ENCODE assay signal across 1 cellular context in genomic region chr2:28390857-28391563, GRCh38.
A peak's percentile ranks its signal among the peaks of the same experiment; 100 is the strongest.
TF ChIP-seq lines count a peak whose summit lies in the region.

No MANE protein-coding gene starts in this region.

TF ChIP-seq in HepG2, 621 proteins besides CTCF, POLR2A, EP300 and RAD21 (continued from another document):
- peak; percentile 91 for TF ChIP-seq ZBTB43 (CRISPR knock-in tag; conservative IDR thresholded peaks at IDR 0.05)
- TF ChIP-seq RARG (CRISPR knock-in tag; IDR thresholded peaks at IDR 0.05; ENCODE audit: low read depth), result no peak
- no peak for TF ChIP-seq SOX6 (IDR thresholded peaks at IDR 0.05)
- 0 out of 2 replicates have a peak, but pooled peaks have one; percentile 36 for TF ChIP-seq SOX6 (CRISPR knock-in tag; IDR thresholded peaks at IDR 0.05)
- 0 out of 2 replicates have a peak, but pooled peaks have one; percentile 15 for TF ChIP-seq ATF2 (CRISPR knock-in tag; IDR thresholded peaks at IDR 0.05)
- no peak for TF ChIP-seq ZNF484 (CRISPR knock-in tag; IDR thresholded peaks at IDR 0.05; ENCODE audit: borderline replicate concordance, low read depth)
- TF ChIP-seq ZNF704 (CRISPR knock-in tag; IDR thresholded peaks at IDR 0.05; ENCODE audit: borderline replicate concordance), result peak; percentile 91
- 0 out of 2 replicates have a peak, but pooled peaks have one; percentile 72 for TF ChIP-seq ZNF75D (CRISPR knock-in tag; IDR thresholded peaks at IDR 0.05; ENCODE audit: borderline replicate concordance)
- peak; percentile 81; the same call in 1 of the 2 replicates for TF ChIP-seq PCBP1 (IDR thresholded peaks at IDR 0.05; ENCODE audit: borderline replicate concordance, low read depth, low read length)
- TF ChIP-seq RBM39 (IDR thresholded peaks at IDR 0.05; ENCODE audit: low read depth, low read length, poor library complexity, severe bottlenecking), result no peak
- TF ChIP-seq ZNF546 (CRISPR knock-in tag; conservative IDR thresholded peaks at IDR 0.05), result 0 out of 2 replicates have a peak, but pooled peaks have one; percentile 7
- TF ChIP-seq SNAPC2 (CRISPR knock-in tag; IDR thresholded peaks at IDR 0.05), result peak; percentile 85
- TF ChIP-seq SATB2 (CRISPR knock-in tag; IDR thresholded peaks at IDR 0.05), result 0 out of 2 replicates have a peak, but pooled peaks have one; percentile 46
- 0 out of 2 replicates have a peak, but pooled peaks have one; percentile 26 for TF ChIP-seq ZNF414 (CRISPR knock-in tag; IDR thresholded peaks at IDR 0.05)
- no peak; the same call in 1 of the 2 replicates for TF ChIP-seq ZNF430 (CRISPR knock-in tag; IDR thresholded peaks at IDR 0.05)
- peak; percentile 57 for TF ChIP-seq HDAC1 (CRISPR knock-in tag; IDR thresholded peaks at IDR 0.05)
- TF ChIP-seq, protein P1, sequence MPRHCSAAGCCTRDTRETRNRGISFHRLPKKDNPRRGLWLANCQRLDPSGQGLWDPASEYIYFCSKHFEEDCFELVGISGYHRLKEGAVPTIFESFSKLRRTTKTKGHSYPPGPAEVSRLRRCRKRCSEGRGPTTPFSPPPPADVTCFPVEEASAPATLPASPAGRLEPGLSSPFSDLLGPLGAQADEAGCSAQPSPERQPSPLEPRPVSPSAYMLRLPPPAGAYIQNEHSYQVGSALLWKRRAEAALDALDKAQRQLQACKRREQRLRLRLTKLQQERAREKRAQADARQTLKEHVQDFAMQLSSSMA (CRISPR knock-in tag; IDR thresholded peaks at IDR 0.05), result peak; percentile 8; the same call in 1 of the 2 replicates
- 0 out of 2 replicates have a peak, but pooled peaks have one; percentile 55 for TF ChIP-seq RORA (CRISPR knock-in tag; IDR thresholded peaks at IDR 0.05)
- TF ChIP-seq HDAC6 (IDR thresholded peaks at IDR 0.05; ENCODE audit: low read depth, low read length), result peak; percentile 74; the same call in 1 of the 2 replicates
- peak; percentile 5; the same call in 1 of the 2 replicates for TF ChIP-seq SPEN (CRISPR knock-in tag; IDR thresholded peaks at IDR 0.05; ENCODE audit: low read depth)
- TF ChIP-seq STAT5B (CRISPR knock-in tag; IDR thresholded peaks at IDR 0.05), result no peak
- peak; percentile 64 for TF ChIP-seq GFI1 (CRISPR knock-in tag; IDR thresholded peaks at IDR 0.05; ENCODE audit: borderline replicate concordance)
- TF ChIP-seq FOXA3 (CRISPR knock-in tag; IDR thresholded peaks at IDR 0.05), result no peak
- no peak for TF ChIP-seq MAFK (conservative IDR thresholded peaks at IDR 0.05 in 1 of 2, IDR thresholded peaks at IDR 0.05 in 1 of 2; ENCODE audit: low read length in 2 of 2)
- TF ChIP-seq RBFOX2 (IDR thresholded peaks at IDR 0.05; ENCODE audit: low read depth, low read length), result peak; percentile 62; the same call in 1 of the 2 replicates
- no peak for TF ChIP-seq XRCC5 (optimal IDR thresholded peaks at IDR 0.05; ENCODE audit: low read length)
- TF ChIP-seq ZFP91 (CRISPR knock-in tag; IDR thresholded peaks at IDR 0.05; ENCODE audit: borderline replicate concordance), result peak; percentile 84; the same call in 1 of the 2 replicates
- TF ChIP-seq MYC (CRISPR knock-in tag; IDR thresholded peaks at IDR 0.05; ENCODE audit: borderline replicate concordance), result peak; percentile 18
- TF ChIP-seq SIN3A (IDR thresholded peaks at IDR 0.05; ENCODE audit: borderline replicate concordance, low read depth, low read length), result 0 out of 2 replicates have a peak, but pooled peaks have one; percentile 48
- TF ChIP-seq NPAS2 (CRISPR knock-in tag; IDR thresholded peaks at IDR 0.05; ENCODE audit: borderline replicate concordance), result 0 out of 2 replicates have a peak, but pooled peaks have one; percentile 10
- TF ChIP-seq POGK (CRISPR knock-in tag; conservative IDR thresholded peaks at IDR 0.05), result peak; percentile 69
- 0 out of 2 replicates have a peak, but pooled peaks have one; percentile 20 for TF ChIP-seq ZBTB7A (CRISPR knock-in tag; IDR thresholded peaks at IDR 0.05)
- TF ChIP-seq SMAD9 (CRISPR knock-in tag; IDR thresholded peaks at IDR 0.05), result peak; percentile 81; the same call in 1 of the 2 replicates
- TF ChIP-seq BORCS8-MEF2B (CRISPR knock-in tag; IDR thresholded peaks at IDR 0.05), result no peak
- TF ChIP-seq RFX3 (CRISPR knock-in tag; IDR thresholded peaks at IDR 0.05), result no peak
- TF ChIP-seq, protein P2, sequence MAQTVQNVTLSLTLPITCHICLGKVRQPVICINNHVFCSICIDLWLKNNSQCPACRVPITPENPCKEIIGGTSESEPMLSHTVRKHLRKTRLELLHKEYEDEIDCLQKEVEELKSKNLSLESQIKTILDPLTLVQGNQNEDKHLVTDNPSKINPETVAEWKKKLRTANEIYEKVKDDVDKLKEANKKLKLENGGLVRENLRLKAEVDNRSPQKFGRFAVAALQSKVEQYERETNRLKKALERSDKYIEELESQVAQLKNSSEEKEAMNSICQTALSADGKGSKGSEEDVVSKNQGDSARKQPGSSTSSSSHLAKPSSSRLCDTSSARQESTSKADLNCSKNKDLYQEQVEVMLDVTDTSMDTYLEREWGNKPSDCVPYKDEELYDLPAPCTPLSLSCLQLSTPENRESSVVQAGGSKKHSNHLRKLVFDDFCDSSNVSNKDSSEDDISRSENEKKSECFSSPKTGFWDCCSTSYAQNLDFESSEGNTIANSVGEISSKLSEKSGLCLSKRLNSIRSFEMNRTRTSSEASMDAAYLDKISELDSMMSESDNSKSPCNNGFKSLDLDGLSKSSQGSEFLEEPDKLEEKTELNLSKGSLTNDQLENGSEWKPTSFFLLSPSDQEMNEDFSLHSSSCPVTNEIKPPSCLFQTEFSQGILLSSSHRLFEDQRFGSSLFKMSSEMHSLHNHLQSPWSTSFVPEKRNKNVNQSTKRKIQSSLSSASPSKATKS (CRISPR knock-in tag; IDR thresholded peaks at IDR 0.05), result peak; percentile 80
- TF ChIP-seq ZZZ3 (CRISPR knock-in tag; IDR thresholded peaks at IDR 0.05; ENCODE audit: borderline replicate concordance), result no peak; the same call in 1 of the 2 replicates
- TF ChIP-seq KLF6 (CRISPR knock-in tag; IDR thresholded peaks at IDR 0.05), result no peak; the same call in 1 of the 2 replicates
- 0 out of 2 replicates have a peak, but pooled peaks have one; percentile 11 for TF ChIP-seq ZNF329 (CRISPR knock-in tag; IDR thresholded peaks at IDR 0.05; ENCODE audit: low read depth)
- 0 out of 2 replicates have a peak, but pooled peaks have one; percentile 54 for TF ChIP-seq TMF1 (CRISPR knock-in tag; IDR thresholded peaks at IDR 0.05; ENCODE audit: low read depth)
- TF ChIP-seq AGO2 (optimal IDR thresholded peaks at IDR 0.05; ENCODE audit: low read depth, low read length), result peak; percentile 41
- TF ChIP-seq REL (CRISPR knock-in tag; conservative IDR thresholded peaks at IDR 0.05), result peak; percentile 49; the same call in 1 of the 2 replicates
- TF ChIP-seq, protein P3, sequence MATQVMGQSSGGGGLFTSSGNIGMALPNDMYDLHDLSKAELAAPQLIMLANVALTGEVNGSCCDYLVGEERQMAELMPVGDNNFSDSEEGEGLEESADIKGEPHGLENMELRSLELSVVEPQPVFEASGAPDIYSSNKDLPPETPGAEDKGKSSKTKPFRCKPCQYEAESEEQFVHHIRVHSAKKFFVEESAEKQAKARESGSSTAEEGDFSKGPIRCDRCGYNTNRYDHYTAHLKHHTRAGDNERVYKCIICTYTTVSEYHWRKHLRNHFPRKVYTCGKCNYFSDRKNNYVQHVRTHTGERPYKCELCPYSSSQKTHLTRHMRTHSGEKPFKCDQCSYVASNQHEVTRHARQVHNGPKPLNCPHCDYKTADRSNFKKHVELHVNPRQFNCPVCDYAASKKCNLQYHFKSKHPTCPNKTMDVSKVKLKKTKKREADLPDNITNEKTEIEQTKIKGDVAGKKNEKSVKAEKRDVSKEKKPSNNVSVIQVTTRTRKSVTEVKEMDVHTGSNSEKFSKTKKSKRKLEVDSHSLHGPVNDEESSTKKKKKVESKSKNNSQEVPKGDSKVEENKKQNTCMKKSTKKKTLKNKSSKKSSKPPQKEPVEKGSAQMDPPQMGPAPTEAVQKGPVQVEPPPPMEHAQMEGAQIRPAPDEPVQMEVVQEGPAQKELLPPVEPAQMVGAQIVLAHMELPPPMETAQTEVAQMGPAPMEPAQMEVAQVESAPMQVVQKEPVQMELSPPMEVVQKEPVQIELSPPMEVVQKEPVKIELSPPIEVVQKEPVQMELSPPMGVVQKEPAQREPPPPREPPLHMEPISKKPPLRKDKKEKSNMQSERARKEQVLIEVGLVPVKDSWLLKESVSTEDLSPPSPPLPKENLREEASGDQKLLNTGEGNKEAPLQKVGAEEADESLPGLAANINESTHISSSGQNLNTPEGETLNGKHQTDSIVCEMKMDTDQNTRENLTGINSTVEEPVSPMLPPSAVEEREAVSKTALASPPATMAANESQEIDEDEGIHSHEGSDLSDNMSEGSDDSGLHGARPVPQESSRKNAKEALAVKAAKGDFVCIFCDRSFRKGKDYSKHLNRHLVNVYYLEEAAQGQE (IDR thresholded peaks at IDR 0.05; ENCODE audit: borderline replicate concordance in 1 of 2, low read depth in 1 of 2, low read length in 2 of 2), result no peak
- TF ChIP-seq, protein P4, sequence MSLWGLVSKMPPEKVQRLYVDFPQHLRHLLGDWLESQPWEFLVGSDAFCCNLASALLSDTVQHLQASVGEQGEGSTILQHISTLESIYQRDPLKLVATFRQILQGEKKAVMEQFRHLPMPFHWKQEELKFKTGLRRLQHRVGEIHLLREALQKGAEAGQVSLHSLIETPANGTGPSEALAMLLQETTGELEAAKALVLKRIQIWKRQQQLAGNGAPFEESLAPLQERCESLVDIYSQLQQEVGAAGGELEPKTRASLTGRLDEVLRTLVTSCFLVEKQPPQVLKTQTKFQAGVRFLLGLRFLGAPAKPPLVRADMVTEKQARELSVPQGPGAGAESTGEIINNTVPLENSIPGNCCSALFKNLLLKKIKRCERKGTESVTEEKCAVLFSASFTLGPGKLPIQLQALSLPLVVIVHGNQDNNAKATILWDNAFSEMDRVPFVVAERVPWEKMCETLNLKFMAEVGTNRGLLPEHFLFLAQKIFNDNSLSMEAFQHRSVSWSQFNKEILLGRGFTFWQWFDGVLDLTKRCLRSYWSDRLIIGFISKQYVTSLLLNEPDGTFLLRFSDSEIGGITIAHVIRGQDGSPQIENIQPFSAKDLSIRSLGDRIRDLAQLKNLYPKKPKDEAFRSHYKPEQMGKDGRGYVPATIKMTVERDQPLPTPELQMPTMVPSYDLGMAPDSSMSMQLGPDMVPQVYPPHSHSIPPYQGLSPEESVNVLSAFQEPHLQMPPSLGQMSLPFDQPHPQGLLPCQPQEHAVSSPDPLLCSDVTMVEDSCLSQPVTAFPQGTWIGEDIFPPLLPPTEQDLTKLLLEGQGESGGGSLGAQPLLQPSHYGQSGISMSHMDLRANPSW (CRISPR knock-in tag; IDR thresholded peaks at IDR 0.05; ENCODE audit: borderline replicate concordance), result 0 out of 2 replicates have a peak, but pooled peaks have one; percentile 45
- TF ChIP-seq MEF2D (CRISPR knock-in tag; IDR thresholded peaks at IDR 0.05), result peak; percentile 50; the same call in 1 of the 2 replicates
TF ChIP-seq in HepG2: peak in this region for 189.
